In the genomic region with DNA sequence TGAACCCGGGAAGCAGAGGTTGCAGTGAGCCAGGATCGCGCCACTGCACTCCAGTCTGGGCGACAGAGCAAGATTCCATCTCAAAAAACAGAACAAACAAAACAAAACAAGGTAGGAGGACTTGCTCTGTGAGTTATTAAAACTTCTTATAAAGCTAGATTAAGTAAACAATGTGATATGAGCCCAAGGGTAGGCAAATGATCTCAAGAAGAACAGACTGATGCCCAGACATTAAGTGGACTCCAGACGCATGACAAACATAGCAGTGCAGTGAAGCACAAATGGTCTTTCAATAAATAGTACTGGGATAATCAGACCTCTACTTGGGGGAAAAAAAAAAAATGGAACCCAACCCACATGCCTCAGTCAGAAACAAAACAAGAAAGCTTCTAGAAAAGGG, we compare ENCODE assay signal across 21 cellular contexts.
"Had no signal": no experiment of that assay in that cellular context is flagged by ENCODE, and none has a peak within 500 bp of the region (broad histone marks: within the 10 kb centered on the region; RNA-seq: fewer than 3 reads in every experiment).

No MANE protein-coding gene starts in this region.

- H3K36me3 ChIP-seq: colonic mucosa had no signal

- H3K27me3 ChIP-seq: breast epithelium, colonic mucosa, dorsolateral prefrontal cortex, esophagus squamous epithelium, gastroesophageal sphincter, tibial nerve had no signal

- DNase-seq: activated CD4-positive, alpha-beta memory T cell treated with anti-CD3 and anti-CD28 coated beads for 36 hours; activated CD4-positive, alpha-beta T cell treated with anti-CD3 and anti-CD28 coated beads for 4 hours; activated CD4-positive, CD25-positive, alpha-beta regulatory T cell; activated CD8-positive, alpha-beta memory T cell treated with anti-CD3 and anti-CD28 coated beads, Interleukin-2, amount 10 ng/mL, durations not matched to agents 7 days and 5 days; colonic mucosa; dorsolateral prefrontal cortex; esophagus squamous epithelium; head of caudate nucleus; hypothalamus; left cardiac atrium; occipital lobe; stimulated activated CD4-positive, alpha-beta T cell treated with anti-CD3 and anti-CD28 coated beads, Interleukin-4, amount 100 ng/mL, for 24 hours; stimulated activated naive CD8-positive, alpha-beta T cell treated with anti-CD3 and anti-CD28 coated beads, Interleukin-15, amount 100 ng/mL, for 72 hours; T1000 had no signal

- H3K27ac Mint-ChIP-seq: activated CD8-positive, alpha-beta memory T cell treated with anti-CD3 and anti-CD28 coated beads, Interleukin-2, amount 10 ng/mL, durations not matched to agents 7 days and 5 days; activated naive CD4-positive, alpha-beta T cell treated with anti-CD3 and anti-CD28 coated beads, Interleukin-2, amount 50 U/mL, for 72 hours had no signal

- H3K4me1 ChIP-seq: breast epithelium, colonic mucosa, esophagus squamous epithelium, gastroesophageal sphincter, tibial nerve had no signal

- H3K9me3 ChIP-seq: colonic mucosa, esophagus squamous epithelium, gastroesophageal sphincter, tibial nerve had no signal

- H3K27ac ChIP-seq: breast epithelium, colonic mucosa, dorsolateral prefrontal cortex, esophagus squamous epithelium, gastroesophageal sphincter, tibial nerve had no signal

- H3K27me3 Mint-ChIP-seq: activated CD4-positive, alpha-beta memory T cell treated with anti-CD3 and anti-CD28 coated beads for 36 hours; activated CD8-positive, alpha-beta memory T cell treated with anti-CD3 and anti-CD28 coated beads, Interleukin-2, amount 10 ng/mL, durations not matched to agents 7 days and 5 days; central memory CD8-positive, alpha-beta T cell; memory B cell; stimulated activated naive CD8-positive, alpha-beta T cell treated with anti-CD3 and anti-CD28 coated beads, Interleukin-15, amount 100 ng/mL, for 72 hours had no signal

- H3K4me3 Mint-ChIP-seq: activated CD4-positive, alpha-beta memory T cell treated with anti-CD3 and anti-CD28 coated beads for 36 hours; activated CD8-positive, alpha-beta memory T cell treated with anti-CD3 and anti-CD28 coated beads, Interleukin-2, amount 10 ng/mL, durations not matched to agents 7 days and 5 days; central memory CD8-positive, alpha-beta T cell; memory B cell; neural crest cell; stimulated activated naive CD8-positive, alpha-beta T cell treated with anti-CD3 and anti-CD28 coated beads, Interleukin-15, amount 100 ng/mL, for 72 hours had no signal

- H3K9me3 Mint-ChIP-seq: activated CD4-positive, alpha-beta memory T cell treated with anti-CD3 and anti-CD28 coated beads for 36 hours; activated naive CD4-positive, alpha-beta T cell treated with anti-CD3 and anti-CD28 coated beads, Interleukin-2, amount 50 U/mL, for 72 hours; central memory CD8-positive, alpha-beta T cell; memory B cell; neural crest cell; stimulated activated naive CD8-positive, alpha-beta T cell treated with anti-CD3 and anti-CD28 coated beads, Interleukin-15, amount 100 ng/mL, for 72 hours had no signal

- ATAC-seq: activated CD8-positive, alpha-beta memory T cell treated with anti-CD3 and anti-CD28 coated beads, Interleukin-2, amount 10 ng/mL, durations not matched to agents 7 days and 5 days; activated naive CD4-positive, alpha-beta T cell treated with anti-CD3 and anti-CD28 coated beads, Interleukin-2, amount 50 U/mL, for 72 hours; gastroesophageal sphincter; left cardiac atrium; stimulated activated naive CD8-positive, alpha-beta T cell treated with anti-CD3 and anti-CD28 coated beads, Interleukin-15, amount 100 ng/mL, for 72 hours had no signal

- H3K4me3 ChIP-seq: breast epithelium, colonic mucosa, dorsolateral prefrontal cortex, esophagus squamous epithelium, gastroesophageal sphincter, tibial nerve had no signal

- H3K4me1 Mint-ChIP-seq: neural crest cell had no signal
